1 cellular context compared by ENCODE assay signal in the genomic region with DNA sequence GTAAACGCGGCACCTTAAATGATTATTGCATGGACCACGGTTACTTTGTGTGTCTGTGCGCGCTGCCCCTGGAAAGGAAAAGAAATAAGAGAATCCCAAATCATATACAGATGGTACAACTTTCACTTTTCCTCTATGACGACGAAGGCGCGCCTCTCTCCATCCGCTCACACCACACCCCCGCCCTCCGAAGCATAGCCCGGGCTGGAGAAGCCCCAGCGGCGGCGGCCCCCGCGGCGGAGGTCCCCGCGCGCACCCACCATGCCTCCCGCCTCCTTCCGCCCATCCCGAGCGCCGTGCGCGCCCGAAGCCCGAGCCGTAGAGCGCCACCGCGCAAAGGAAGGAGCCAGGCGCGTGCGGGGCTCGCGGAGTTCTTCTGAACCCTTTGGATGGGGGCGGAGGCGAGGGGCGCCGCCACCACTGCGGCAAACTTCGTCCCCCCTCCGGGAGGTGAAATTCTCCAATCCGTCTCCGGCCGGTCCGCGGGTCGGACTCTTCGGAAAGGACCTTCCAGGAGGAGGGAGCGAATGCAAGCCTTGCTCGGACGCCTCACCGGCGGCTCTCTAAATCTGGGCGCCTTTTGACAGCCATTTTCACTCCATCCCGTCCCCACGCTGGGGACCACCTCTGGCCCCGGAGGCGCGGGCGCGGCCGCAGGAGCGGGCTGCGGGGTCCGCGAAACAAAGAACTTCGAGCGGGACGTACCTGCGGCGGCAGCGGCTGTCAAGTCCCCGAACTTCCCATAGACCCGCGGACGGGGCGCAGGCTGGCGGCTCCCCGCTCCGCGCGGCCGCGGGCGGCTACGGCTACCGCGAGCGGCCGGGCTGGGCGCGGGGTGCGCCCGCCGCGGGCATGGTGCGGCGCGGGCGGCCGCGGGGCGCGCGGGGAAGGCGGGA.
TF ChIP-seq lines count a peak whose summit lies in the region.

No MANE protein-coding gene starts in this region.

TF ChIP-seq in HepG2, 621 proteins besides CTCF, POLR2A, EP300 and RAD21 (continued from another document):
- TF ChIP-seq, protein P1, sequence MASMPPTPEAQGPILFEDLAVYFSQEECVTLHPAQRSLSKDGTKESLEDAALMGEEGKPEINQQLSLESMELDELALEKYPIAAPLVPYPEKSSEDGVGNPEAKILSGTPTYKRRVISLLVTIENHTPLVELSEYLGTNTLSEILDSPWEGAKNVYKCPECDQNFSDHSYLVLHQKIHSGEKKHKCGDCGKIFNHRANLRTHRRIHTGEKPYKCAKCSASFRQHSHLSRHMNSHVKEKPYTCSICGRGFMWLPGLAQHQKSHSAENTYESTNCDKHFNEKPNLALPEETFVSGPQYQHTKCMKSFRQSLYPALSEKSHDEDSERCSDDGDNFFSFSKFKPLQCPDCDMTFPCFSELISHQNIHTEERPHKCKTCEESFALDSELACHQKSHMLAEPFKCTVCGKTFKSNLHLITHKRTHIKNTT (CRISPR knock-in tag; IDR thresholded peaks at IDR 0.05), result no peak
- TF ChIP-seq SNAPC2 (CRISPR knock-in tag; IDR thresholded peaks at IDR 0.05) (no peak), ZKSCAN8 (CRISPR knock-in tag; IDR thresholded peaks at IDR 0.05; ENCODE audit: borderline replicate concordance) (no peak), EZH2 (conservative IDR thresholded peaks at IDR 0.05; ENCODE audit: low read depth, low read length) (no peak; the same call in 1 of the 2 replicates), ZNF569 (CRISPR knock-in tag; IDR thresholded peaks at IDR 0.05; ENCODE audit: borderline replicate concordance) (no peak), ZNF326 (CRISPR knock-in tag; IDR thresholded peaks at IDR 0.05; ENCODE audit: borderline replicate concordance) (no peak), KLF16 (CRISPR knock-in tag; IDR thresholded peaks at IDR 0.05) (no peak), ZNF256 (CRISPR knock-in tag; conservative IDR thresholded peaks at IDR 0.05) (no peak)
- TF ChIP-seq, protein P2, sequence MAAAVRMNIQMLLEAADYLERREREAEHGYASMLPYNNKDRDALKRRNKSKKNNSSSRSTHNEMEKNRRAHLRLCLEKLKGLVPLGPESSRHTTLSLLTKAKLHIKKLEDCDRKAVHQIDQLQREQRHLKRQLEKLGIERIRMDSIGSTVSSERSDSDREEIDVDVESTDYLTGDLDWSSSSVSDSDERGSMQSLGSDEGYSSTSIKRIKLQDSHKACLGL (CRISPR knock-in tag; IDR thresholded peaks at IDR 0.05), result no peak
- TF ChIP-seq, protein P3, sequence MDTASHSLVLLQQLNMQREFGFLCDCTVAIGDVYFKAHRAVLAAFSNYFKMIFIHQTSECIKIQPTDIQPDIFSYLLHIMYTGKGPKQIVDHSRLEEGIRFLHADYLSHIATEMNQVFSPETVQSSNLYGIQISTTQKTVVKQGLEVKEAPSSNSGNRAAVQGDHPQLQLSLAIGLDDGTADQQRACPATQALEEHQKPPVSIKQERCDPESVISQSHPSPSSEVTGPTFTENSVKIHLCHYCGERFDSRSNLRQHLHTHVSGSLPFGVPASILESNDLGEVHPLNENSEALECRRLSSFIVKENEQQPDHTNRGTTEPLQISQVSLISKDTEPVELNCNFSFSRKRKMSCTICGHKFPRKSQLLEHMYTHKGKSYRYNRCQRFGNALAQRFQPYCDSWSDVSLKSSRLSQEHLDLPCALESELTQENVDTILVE (CRISPR knock-in tag; IDR thresholded peaks at IDR 0.05), result no peak
TF ChIP-seq in HepG2: peak in this region for 2.
